Comparison of ENCODE assay signal across 1 cellular context in the genomic region with DNA sequence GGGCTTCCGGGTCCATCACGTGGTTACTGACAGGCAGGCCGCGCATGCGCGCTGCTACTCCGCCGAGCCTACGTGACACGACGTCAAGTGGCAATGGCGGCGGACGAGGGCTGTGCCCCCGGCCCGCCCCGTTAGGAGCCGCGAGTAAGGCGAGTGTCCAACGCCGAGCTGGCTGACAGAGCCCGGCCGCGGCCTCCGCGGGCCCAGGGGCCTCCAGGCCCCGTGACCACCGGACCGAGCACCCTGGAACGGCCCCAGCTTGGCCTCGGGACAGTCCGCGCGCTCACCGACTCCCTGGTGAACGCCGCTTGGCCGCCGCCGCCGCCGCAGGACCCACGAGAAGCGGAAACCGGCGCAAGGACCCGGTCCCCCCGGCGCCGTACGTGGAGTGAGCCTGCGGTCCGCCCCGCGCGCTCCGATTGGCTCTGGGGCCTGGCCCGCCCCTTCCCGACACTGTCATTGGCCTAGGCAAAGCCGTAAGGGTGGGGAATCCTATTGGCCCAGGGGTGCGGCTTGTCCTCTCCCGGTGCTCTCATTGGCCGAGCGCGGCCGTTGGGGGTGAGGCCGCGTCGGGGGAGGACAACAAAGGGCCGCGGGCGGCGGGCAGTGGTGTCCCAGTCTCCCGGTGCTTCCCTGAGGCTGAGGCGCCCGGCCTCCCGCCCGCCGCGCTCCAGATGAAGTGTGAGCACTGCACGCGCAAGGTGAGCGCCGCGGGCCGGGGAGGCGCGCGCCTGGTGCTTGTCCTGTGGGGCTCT.
TF ChIP-seq lines count a peak whose summit lies in the region.

A gene (plus strand): TSS at position 612 of the 755 bp plus-strand sequence. CDS start 63 bp downstream, at position 675.

TF ChIP-seq in A549, 52 proteins besides CTCF, POLR2A, EP300 and RAD21 (continued from another document):
- TF ChIP-seq, protein P1, sequence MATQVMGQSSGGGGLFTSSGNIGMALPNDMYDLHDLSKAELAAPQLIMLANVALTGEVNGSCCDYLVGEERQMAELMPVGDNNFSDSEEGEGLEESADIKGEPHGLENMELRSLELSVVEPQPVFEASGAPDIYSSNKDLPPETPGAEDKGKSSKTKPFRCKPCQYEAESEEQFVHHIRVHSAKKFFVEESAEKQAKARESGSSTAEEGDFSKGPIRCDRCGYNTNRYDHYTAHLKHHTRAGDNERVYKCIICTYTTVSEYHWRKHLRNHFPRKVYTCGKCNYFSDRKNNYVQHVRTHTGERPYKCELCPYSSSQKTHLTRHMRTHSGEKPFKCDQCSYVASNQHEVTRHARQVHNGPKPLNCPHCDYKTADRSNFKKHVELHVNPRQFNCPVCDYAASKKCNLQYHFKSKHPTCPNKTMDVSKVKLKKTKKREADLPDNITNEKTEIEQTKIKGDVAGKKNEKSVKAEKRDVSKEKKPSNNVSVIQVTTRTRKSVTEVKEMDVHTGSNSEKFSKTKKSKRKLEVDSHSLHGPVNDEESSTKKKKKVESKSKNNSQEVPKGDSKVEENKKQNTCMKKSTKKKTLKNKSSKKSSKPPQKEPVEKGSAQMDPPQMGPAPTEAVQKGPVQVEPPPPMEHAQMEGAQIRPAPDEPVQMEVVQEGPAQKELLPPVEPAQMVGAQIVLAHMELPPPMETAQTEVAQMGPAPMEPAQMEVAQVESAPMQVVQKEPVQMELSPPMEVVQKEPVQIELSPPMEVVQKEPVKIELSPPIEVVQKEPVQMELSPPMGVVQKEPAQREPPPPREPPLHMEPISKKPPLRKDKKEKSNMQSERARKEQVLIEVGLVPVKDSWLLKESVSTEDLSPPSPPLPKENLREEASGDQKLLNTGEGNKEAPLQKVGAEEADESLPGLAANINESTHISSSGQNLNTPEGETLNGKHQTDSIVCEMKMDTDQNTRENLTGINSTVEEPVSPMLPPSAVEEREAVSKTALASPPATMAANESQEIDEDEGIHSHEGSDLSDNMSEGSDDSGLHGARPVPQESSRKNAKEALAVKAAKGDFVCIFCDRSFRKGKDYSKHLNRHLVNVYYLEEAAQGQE (IDR thresholded peaks at IDR 0.05): peak; percentile 52; the same call in 1 of the 2 replicates
- no peak for TF ChIP-seq KDM5A (IDR thresholded peaks at IDR 0.05)
- TF ChIP-seq ZFP36 (IDR thresholded peaks at IDR 0.05; ENCODE audit: borderline replicate concordance, partially characterized antibody): no peak
- TF ChIP-seq CBX8 (IDR thresholded peaks at IDR 0.05): no peak
- TF ChIP-seq RFX5 (IDR thresholded peaks at IDR 0.05): peak; percentile 82; the same call in 1 of the 2 replicates
- TF ChIP-seq ESRRA (IDR thresholded peaks at IDR 0.05; ENCODE audit: borderline replicate concordance, low read length): 0 out of 2 replicates have a peak, but pooled peaks have one; percentile 26
- no peak for TF ChIP-seq EHMT2 (IDR thresholded peaks at IDR 0.05; ENCODE audit: low read depth)
- peak; percentile 59; the same call in 1 of the 2 replicates for TF ChIP-seq TP53 (CRISPR knock-in tag; IDR thresholded peaks at IDR 0.05)
- TF ChIP-seq, protein P2, sequence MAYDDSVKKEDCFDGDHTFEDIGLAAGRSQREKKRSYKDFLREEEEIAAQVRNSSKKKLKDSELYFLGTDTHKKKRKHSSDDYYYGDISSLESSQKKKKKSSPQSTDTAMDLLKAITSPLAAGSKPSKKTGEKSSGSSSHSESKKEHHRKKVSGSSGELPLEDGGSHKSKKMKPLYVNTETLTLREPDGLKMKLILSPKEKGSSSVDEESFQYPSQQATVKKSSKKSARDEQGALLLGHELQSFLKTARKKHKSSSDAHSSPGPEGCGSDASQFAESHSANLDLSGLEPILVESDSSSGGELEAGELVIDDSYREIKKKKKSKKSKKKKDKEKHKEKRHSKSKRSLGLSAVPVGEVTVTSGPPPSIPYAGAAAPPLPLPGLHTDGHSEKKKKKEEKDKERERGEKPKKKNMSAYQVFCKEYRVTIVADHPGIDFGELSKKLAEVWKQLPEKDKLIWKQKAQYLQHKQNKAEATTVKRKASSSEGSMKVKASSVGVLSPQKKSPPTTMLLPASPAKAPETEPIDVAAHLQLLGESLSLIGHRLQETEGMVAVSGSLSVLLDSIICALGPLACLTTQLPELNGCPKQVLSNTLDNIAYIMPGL (CRISPR knock-in tag; IDR thresholded peaks at IDR 0.05; ENCODE audit: borderline replicate concordance): no peak
- no peak for TF ChIP-seq MAFK (IDR thresholded peaks at IDR 0.05; ENCODE audit: partially characterized antibody)
- TF ChIP-seq MAZ (IDR thresholded peaks at IDR 0.05; ENCODE audit: borderline replicate concordance, low read depth, low read length): 0 out of 2 replicates have a peak, but pooled peaks have one; percentile 6
- TF ChIP-seq HEYL (CRISPR knock-in tag; IDR thresholded peaks at IDR 0.05): no peak
- TF ChIP-seq, protein P3, sequence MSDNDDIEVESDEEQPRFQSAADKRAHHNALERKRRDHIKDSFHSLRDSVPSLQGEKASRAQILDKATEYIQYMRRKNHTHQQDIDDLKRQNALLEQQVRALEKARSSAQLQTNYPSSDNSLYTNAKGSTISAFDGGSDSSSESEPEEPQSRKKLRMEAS (IDR thresholded peaks at IDR 0.05): peak; percentile 97
- no peak for TF ChIP-seq ZC3H11A (IDR thresholded peaks at IDR 0.05)
- TF ChIP-seq, protein P4, sequence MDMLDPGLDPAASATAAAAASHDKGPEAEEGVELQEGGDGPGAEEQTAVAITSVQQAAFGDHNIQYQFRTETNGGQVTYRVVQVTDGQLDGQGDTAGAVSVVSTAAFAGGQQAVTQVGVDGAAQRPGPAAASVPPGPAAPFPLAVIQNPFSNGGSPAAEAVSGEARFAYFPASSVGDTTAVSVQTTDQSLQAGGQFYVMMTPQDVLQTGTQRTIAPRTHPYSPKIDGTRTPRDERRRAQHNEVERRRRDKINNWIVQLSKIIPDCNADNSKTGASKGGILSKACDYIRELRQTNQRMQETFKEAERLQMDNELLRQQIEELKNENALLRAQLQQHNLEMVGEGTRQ (IDR thresholded peaks at IDR 0.05): peak; percentile 97
- TF ChIP-seq, protein P5, sequence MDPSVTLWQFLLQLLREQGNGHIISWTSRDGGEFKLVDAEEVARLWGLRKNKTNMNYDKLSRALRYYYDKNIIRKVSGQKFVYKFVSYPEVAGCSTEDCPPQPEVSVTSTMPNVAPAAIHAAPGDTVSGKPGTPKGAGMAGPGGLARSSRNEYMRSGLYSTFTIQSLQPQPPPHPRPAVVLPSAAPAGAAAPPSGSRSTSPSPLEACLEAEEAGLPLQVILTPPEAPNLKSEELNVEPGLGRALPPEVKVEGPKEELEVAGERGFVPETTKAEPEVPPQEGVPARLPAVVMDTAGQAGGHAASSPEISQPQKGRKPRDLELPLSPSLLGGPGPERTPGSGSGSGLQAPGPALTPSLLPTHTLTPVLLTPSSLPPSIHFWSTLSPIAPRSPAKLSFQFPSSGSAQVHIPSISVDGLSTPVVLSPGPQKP (IDR thresholded peaks at IDR 0.05; ENCODE audit: low read depth, low read length): no peak
- peak; percentile 26; the same call in 1 of the 2 replicates for TF ChIP-seq GATA3 (IDR thresholded peaks at IDR 0.05; ENCODE audit: borderline replicate concordance)
- TF ChIP-seq JUNB (IDR thresholded peaks at IDR 0.05): no peak
- TF ChIP-seq HOXA7 (CRISPR knock-in tag; IDR thresholded peaks at IDR 0.05): no peak
- TF ChIP-seq CEBPB (IDR thresholded peaks at IDR 0.05): no peak
- TF ChIP-seq POLR2AphosphoS2 (conservative IDR thresholded peaks at IDR 0.05; ENCODE audit: low read length): no peak
- TF ChIP-seq JUN (IDR thresholded peaks at IDR 0.05): peak; percentile 83 to 99
- no peak for TF ChIP-seq CBX2 (IDR thresholded peaks at IDR 0.05; ENCODE audit: borderline replicate concordance, low read depth)
- TF ChIP-seq, protein P6, sequence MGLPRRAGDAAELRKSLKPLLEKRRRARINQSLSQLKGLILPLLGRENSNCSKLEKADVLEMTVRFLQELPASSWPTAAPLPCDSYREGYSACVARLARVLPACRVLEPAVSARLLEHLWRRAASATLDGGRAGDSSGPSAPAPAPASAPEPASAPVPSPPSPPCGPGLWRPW (IDR thresholded peaks at IDR 0.05): no peak
- TF ChIP-seq, protein P7, sequence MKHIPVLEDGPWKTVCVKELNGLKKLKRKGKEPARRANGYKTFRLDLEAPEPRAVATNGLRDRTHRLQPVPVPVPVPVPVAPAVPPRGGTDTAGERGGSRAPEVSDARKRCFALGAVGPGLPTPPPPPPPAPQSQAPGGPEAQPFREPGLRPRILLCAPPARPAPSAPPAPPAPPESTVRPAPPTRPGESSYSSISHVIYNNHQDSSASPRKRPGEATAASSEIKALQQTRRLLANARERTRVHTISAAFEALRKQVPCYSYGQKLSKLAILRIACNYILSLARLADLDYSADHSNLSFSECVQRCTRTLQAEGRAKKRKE (CRISPR knock-in tag; IDR thresholded peaks at IDR 0.05; ENCODE audit: low read depth): no peak; the same call in 1 of the 2 replicates
- no peak for TF ChIP-seq HDAC2 (IDR thresholded peaks at IDR 0.05)
- no peak for TF ChIP-seq CHD2 (IDR thresholded peaks at IDR 0.05; ENCODE audit: low read length, partially characterized antibody)
- TF ChIP-seq BHLHE40 (IDR thresholded peaks at IDR 0.05; ENCODE audit: low read depth, low read length): no peak
- TF ChIP-seq NFE2L2 (conservative IDR thresholded peaks at IDR 0.05; ENCODE audit: low read length): no peak
- no peak for TF ChIP-seq ZNF302 (CRISPR knock-in tag; IDR thresholded peaks at IDR 0.05)
- TF ChIP-seq FOSL2 (IDR thresholded peaks at IDR 0.05): no peak
- peak; percentile 35; the same call in 1 of the 2 replicates for TF ChIP-seq FOSL2 (CRISPR knock-in tag; IDR thresholded peaks at IDR 0.05)
- TF ChIP-seq RARB (CRISPR knock-in tag; IDR thresholded peaks at IDR 0.05): no peak; the same call in 1 of the 2 replicates
- no peak for TF ChIP-seq ZSCAN20 (CRISPR knock-in tag; IDR thresholded peaks at IDR 0.05)
- TF ChIP-seq HOXB5 (CRISPR knock-in tag; IDR thresholded peaks at IDR 0.05): no peak; the same call in 1 of the 2 replicates
- no peak; the same call in 1 of the 2 replicates for TF ChIP-seq MYC (IDR thresholded peaks at IDR 0.05; ENCODE audit: borderline replicate concordance, low read length)
- no peak for TF ChIP-seq KDM1A (IDR thresholded peaks at IDR 0.05; ENCODE audit: low read depth)
- TF ChIP-seq SREBF2 (IDR thresholded peaks at IDR 0.05): no peak
- TF ChIP-seq RNF2 (IDR thresholded peaks at IDR 0.05; ENCODE audit: borderline replicate concordance, low read depth): no peak
- TF ChIP-seq RCOR1 (IDR thresholded peaks at IDR 0.05; ENCODE audit: low read depth, low read length): 0 out of 2 replicates have a peak, but pooled peaks have one; percentile 74
- TF ChIP-seq, protein P8, sequence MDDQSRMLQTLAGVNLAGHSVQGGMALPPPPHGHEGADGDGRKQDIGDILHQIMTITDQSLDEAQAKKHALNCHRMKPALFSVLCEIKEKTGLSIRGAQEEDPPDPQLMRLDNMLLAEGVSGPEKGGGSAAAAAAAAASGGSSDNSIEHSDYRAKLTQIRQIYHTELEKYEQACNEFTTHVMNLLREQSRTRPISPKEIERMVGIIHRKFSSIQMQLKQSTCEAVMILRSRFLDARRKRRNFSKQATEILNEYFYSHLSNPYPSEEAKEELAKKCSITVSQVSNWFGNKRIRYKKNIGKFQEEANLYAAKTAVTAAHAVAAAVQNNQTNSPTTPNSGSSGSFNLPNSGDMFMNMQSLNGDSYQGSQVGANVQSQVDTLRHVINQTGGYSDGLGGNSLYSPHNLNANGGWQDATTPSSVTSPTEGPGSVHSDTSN (IDR thresholded peaks at IDR 0.05): 0 out of 2 replicates have a peak, but pooled peaks have one; percentile 17
